29 cellular contexts compared by ENCODE assay signal in the genomic region with DNA sequence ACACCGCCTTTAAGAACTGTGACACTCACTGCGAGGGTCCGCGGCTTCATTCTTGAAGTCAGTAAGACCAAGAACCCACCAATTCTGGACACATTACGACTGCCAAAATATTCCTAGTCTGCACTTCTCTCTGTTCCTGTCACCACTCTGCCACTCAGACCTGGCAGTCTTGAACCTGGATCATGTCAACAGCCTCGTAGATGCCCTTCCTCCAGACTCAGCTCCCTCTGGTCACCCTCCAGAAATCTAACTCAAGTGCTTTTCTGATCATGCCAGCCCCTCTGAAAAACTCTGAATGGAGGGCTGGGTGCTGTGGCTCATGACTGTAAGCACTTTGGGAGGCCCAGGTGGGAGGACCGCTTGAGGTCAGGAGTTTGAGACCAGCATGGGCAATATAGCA. TPM values are rescaled to one million over a fixed set of nuclear protein-coding genes. Genes with fewer than 3 reads are reported as not detected.
DNase-seq lines count a peak whose midpoint lies in the region; ATAC-seq, FAIRE-seq and TF ChIP-seq lines count a peak whose summit lies in the region.
"Had no signal": no experiment of that assay in that cellular context is flagged by ENCODE, and none has a peak within 500 bp of the region (broad histone marks: within the 10 kb centered on the region; RNA-seq: fewer than 3 reads in every experiment).

No MANE protein-coding gene starts in this region.

- no peaks in the 10 kb centered on the region for H3K36me3 ChIP-seq in naive thymus-derived CD4-positive, alpha-beta T cell (ENCODE audit: control insufficient read depth in 2 of 3, insufficient read depth in 3 of 3, low read length in 3 of 3)
- H3K36me3 ChIP-seq in left lung: no peaks in the 10 kb centered on the region
- H3K36me3 ChIP-seq: breast epithelium, lower lobe of right lung, ovary, tibial nerve had no signal

- no peaks in the 10 kb centered on the region for H3K9me3 Mint-ChIP-seq in activated CD4-positive, alpha-beta memory T cell treated with anti-CD3 and anti-CD28 coated beads for 36 hours
- peaks cover 2% of the 10 kb centered on the region for H3K9me3 Mint-ChIP-seq in activated CD4-positive, alpha-beta memory T cell treated with anti-CD3 and anti-CD28 coated beads, Interleukin-2, amount 10 ng/mL, durations not matched to agents 7 days and 5 days
- no peaks in the 10 kb centered on the region for H3K9me3 Mint-ChIP-seq in CD4-positive, alpha-beta T cell
- peaks cover 4% of the 10 kb centered on the region for H3K9me3 Mint-ChIP-seq in activated CD8-positive, alpha-beta T cell treated with anti-CD3 and anti-CD28 coated beads for 36 hours
- H3K9me3 Mint-ChIP-seq in naive thymus-derived CD4-positive, alpha-beta T cell: no peaks in the 10 kb centered on the region

- H3K27me3 ChIP-seq in CD4-positive, alpha-beta T cell (ENCODE audit: control insufficient read depth, insufficient read depth, low read length): no peaks in the 10 kb centered on the region
- no peaks in the 10 kb centered on the region for H3K27me3 ChIP-seq in naive thymus-derived CD4-positive, alpha-beta T cell (ENCODE audit: control insufficient read depth in 2 of 2, insufficient read depth in 2 of 2, low read length in 2 of 2)
- H3K27me3 ChIP-seq in left lung: no peaks in the 10 kb centered on the region
- H3K27me3 ChIP-seq: breast epithelium, ovary, tibial nerve had no signal

- no peak for TF ChIP-seq CTCF in CD4-positive, alpha-beta T cell (IDR thresholded peaks at IDR 0.05)
- no peak for TF ChIP-seq CTCF in activated CD8-positive, alpha-beta T cell treated with anti-CD3 and anti-CD28 coated beads for 36 hours (IDR thresholded peaks at IDR 0.05)
- TF ChIP-seq CTCF in left lung (IDR thresholded peaks at IDR 0.05): no peak

- H3K27ac ChIP-seq in CD4-positive, alpha-beta T cell (ENCODE audit: low read depth, low read length): no peak overlapping the region
- H3K27ac ChIP-seq in naive thymus-derived CD4-positive, alpha-beta T cell (ENCODE audit: low read depth, low read length): peak overlapping the region; percentile 31
- no peak overlapping the region for H3K27ac ChIP-seq in left lung
- H3K27ac ChIP-seq: breast epithelium, lower lobe of right lung, ovary, skin epidermis, tibial nerve had no signal

- H3K4me3 ChIP-seq in naive thymus-derived CD4-positive, alpha-beta T cell (ENCODE audit: low read length): no peak overlapping the region
- H3K4me3 ChIP-seq in left lung: no peak overlapping the region
- H3K4me3 ChIP-seq: breast epithelium, GM12878, lower lobe of right lung, ovary, skin epidermis, tibial nerve had no signal

- peaks cover 15% of the 10 kb centered on the region for H3K4me1 Mint-ChIP-seq in activated CD4-positive, alpha-beta memory T cell treated with anti-CD3 and anti-CD28 coated beads for 36 hours (ENCODE audit: low read depth)
- peaks cover 15% of the 10 kb centered on the region for H3K4me1 Mint-ChIP-seq in activated CD4-positive, alpha-beta memory T cell treated with anti-CD3 and anti-CD28 coated beads, Interleukin-2, amount 10 ng/mL, durations not matched to agents 7 days and 5 days
- H3K4me1 Mint-ChIP-seq in CD4-positive, alpha-beta T cell (ENCODE audit: low read depth): peaks cover 5% of the 10 kb centered on the region
- H3K4me1 Mint-ChIP-seq in activated CD8-positive, alpha-beta T cell treated with anti-CD3 and anti-CD28 coated beads for 36 hours (ENCODE audit: low read depth): peaks cover 16% of the 10 kb centered on the region
- H3K4me1 Mint-ChIP-seq in naive thymus-derived CD4-positive, alpha-beta T cell: peaks cover 0 to 21% (median 0%) of the 10 kb centered on the region in 7 donors
- H3K4me1 Mint-ChIP-seq: nephron progenitor cell had no signal

- POLR2A ChIA-PET in activated CD4-positive, alpha-beta memory T cell treated with anti-CD3 and anti-CD28 coated beads for 36 hours (lab: Charles Lee): no interaction called here
- POLR2A ChIA-PET in activated CD4-positive, alpha-beta memory T cell treated with anti-CD3 and anti-CD28 coated beads, Interleukin-2, amount 10 ng/mL, durations not matched to agents 7 days and 5 days (lab: Charles Lee): interaction anchor here (1.2 kb wide), 2 partner anchors 19 to 26 kb away, joined by 3 read pairs; no protein-coding TSS in a partner anchor
- POLR2A ChIA-PET in CD4-positive, alpha-beta T cell (lab: Charles Lee): interaction anchor here (2.3 to 5.1 kb wide), 2 partner anchors 18 to 21 kb away, joined by 12 to 14 read pairs; partner anchors contain the start of gene AAK1
- POLR2A ChIA-PET in activated CD8-positive, alpha-beta T cell treated with anti-CD3 and anti-CD28 coated beads for 36 hours (lab: Charles Lee): interaction anchor here (1.9 kb wide), 1 partner anchor 14 kb away, joined by 6 read pairs; no protein-coding TSS in a partner anchor
- POLR2A ChIA-PET in naive thymus-derived CD4-positive, alpha-beta T cell (lab: Charles Lee): interaction anchor here (1.1 to 1.5 kb wide), 5 partner anchors 8 to 22 kb away, joined by 3 to 6 read pairs (median 4); no protein-coding TSS in a partner anchor

- H3K4me3 Mint-ChIP-seq in activated CD4-positive, alpha-beta memory T cell treated with anti-CD3 and anti-CD28 coated beads for 36 hours: no peak overlapping the region
- H3K4me3 Mint-ChIP-seq in activated CD4-positive, alpha-beta memory T cell treated with anti-CD3 and anti-CD28 coated beads, Interleukin-2, amount 10 ng/mL, durations not matched to agents 7 days and 5 days: no peak overlapping the region
- H3K4me3 Mint-ChIP-seq in CD4-positive, alpha-beta T cell: peak overlapping the region; percentile 9
- H3K4me3 Mint-ChIP-seq in activated CD8-positive, alpha-beta T cell treated with anti-CD3 and anti-CD28 coated beads for 36 hours: peak overlapping the region; percentile 55
- H3K4me3 Mint-ChIP-seq in naive thymus-derived CD4-positive, alpha-beta T cell: peak overlapping the region in 9 of 10 donors; percentile 51 to 84 (median 69)
- H3K4me3 Mint-ChIP-seq: nephron progenitor cell had no signal

- CTCF ChIA-PET in activated CD4-positive, alpha-beta memory T cell treated with anti-CD3 and anti-CD28 coated beads for 36 hours (lab: Charles Lee): no interaction called here
- CTCF ChIA-PET in activated CD4-positive, alpha-beta memory T cell treated with anti-CD3 and anti-CD28 coated beads, Interleukin-2, amount 10 ng/mL, durations not matched to agents 7 days and 5 days (lab: Charles Lee): interaction anchor here (2.0 kb wide), 1 partner anchor 58 kb away, joined by 8 read pairs; no protein-coding TSS in a partner anchor
- CTCF ChIA-PET in CD4-positive, alpha-beta T cell (lab: Charles Lee): interaction anchor here (1.3 kb wide), 1 partner anchor 101 kb away, joined by 3 read pairs; no protein-coding TSS in a partner anchor
- CTCF ChIA-PET in activated CD8-positive, alpha-beta T cell treated with anti-CD3 and anti-CD28 coated beads for 36 hours (lab: Charles Lee): interaction anchor here (1.1 to 7.4 kb wide), 4 partner anchors 16 to 58 kb away, joined by 3 to 40 read pairs (median 14); no protein-coding TSS in a partner anchor
- CTCF ChIA-PET in naive thymus-derived CD4-positive, alpha-beta T cell (lab: Charles Lee): interaction anchor here (0.8 kb wide), 1 partner anchor 20 kb away, joined by 3 read pairs; the partner anchor contains the start of gene AAK1

- FAIRE-seq in H54 (lab: Jason Lieb, UNC): no peak
- FAIRE-seq: colon, D721Med, GM12878, keratinocyte, TTC549 had no signal

- no peak for TF ChIP-seq POLR2A in H54 (IDR thresholded peaks at IDR 0.05; ENCODE audit: low read depth, low read length)

- intact Hi-C loops in activated CD4-positive, alpha-beta memory T cell treated with anti-CD3 and anti-CD28 coated beads for 36 hours (cut with micrococcal nuclease): loop anchor here (10.0 kb wide), 1 partner anchor 272 kb away; the partner anchor contains the start of gene SNRNP27
- intact Hi-C loops in CD4-positive, alpha-beta T cell (cut with DNase I, micrococcal nuclease): loop anchor here in 1 of 2 experiments (2.0 kb wide), 1 partner anchor 18 kb away; no protein-coding TSS in a partner anchor
- intact Hi-C loops in activated CD8-positive, alpha-beta T cell treated with anti-CD3 and anti-CD28 coated beads for 36 hours (cut with micrococcal nuclease): no loop called here
- intact Hi-C loops in naive thymus-derived CD4-positive, alpha-beta T cell (cut with micrococcal nuclease): no loop called here
- intact Hi-C loops in left lung (cut with DNase I): no loop called here

- H3K27me3 Mint-ChIP-seq in activated CD4-positive, alpha-beta memory T cell treated with anti-CD3 and anti-CD28 coated beads for 36 hours: no peaks in the 10 kb centered on the region
- no peaks in the 10 kb centered on the region for H3K27me3 Mint-ChIP-seq in activated CD4-positive, alpha-beta memory T cell treated with anti-CD3 and anti-CD28 coated beads, Interleukin-2, amount 10 ng/mL, durations not matched to agents 7 days and 5 days
- no peaks in the 10 kb centered on the region for H3K27me3 Mint-ChIP-seq in CD4-positive, alpha-beta T cell
- H3K27me3 Mint-ChIP-seq in activated CD8-positive, alpha-beta T cell treated with anti-CD3 and anti-CD28 coated beads for 36 hours: no peaks in the 10 kb centered on the region
- no peaks in the 10 kb centered on the region for H3K27me3 Mint-ChIP-seq in naive thymus-derived CD4-positive, alpha-beta T cell

- no peaks in the 10 kb centered on the region for H3K9me3 ChIP-seq in CD4-positive, alpha-beta T cell (ENCODE audit: control insufficient read depth, low read length)
- no peaks in the 10 kb centered on the region for H3K9me3 ChIP-seq in naive thymus-derived CD4-positive, alpha-beta T cell (ENCODE audit: control insufficient read depth in 2 of 3, low read length in 3 of 3)
- H3K9me3 ChIP-seq in left lung: no peaks in the 10 kb centered on the region
- H3K9me3 ChIP-seq: breast epithelium, lower lobe of right lung, ovary, tibial nerve had no signal

- DNase-seq in activated CD4-positive, alpha-beta memory T cell treated with anti-CD3 and anti-CD28 coated beads for 36 hours: no peak
- no peak for DNase-seq in activated CD4-positive, alpha-beta memory T cell treated with anti-CD3 and anti-CD28 coated beads, Interleukin-2, amount 10 ng/mL, durations not matched to agents 7 days and 5 days
- no peak for DNase-seq in CD4-positive, alpha-beta T cell
- no peak for DNase-seq in activated CD8-positive, alpha-beta T cell treated with anti-CD3 and anti-CD28 coated beads for 36 hours
- no peak for DNase-seq in naive thymus-derived CD4-positive, alpha-beta T cell
- DNase-seq in HCEC 1CT (no peak), H54 (ENCODE audit: insufficient read length, low spot score) (no peak), left lung (no peak)
- DNase-seq: activated CD8-positive, alpha-beta memory T cell treated with anti-CD3 and anti-CD28 coated beads, Interleukin-2, amount 50 U/mL, for 4 hours; amygdala; effector CD4-positive, alpha-beta T cell; glutamatergic neuron; lower lobe of right lung; NCI-H1105 treated with DMSO at 0.1 percent for 48 hours; NCI-H1930; NCI-H526; nephron progenitor cell; ovary; Right ventricle myocardium superior had no signal

- H3K4me1 ChIP-seq in naive thymus-derived CD4-positive, alpha-beta T cell (ENCODE audit: control insufficient read depth in 2 of 2, insufficient read depth in 2 of 2, low read length in 2 of 2): peaks cover 60 to 77% of the 10 kb centered on the region in 2 donors
- H3K4me1 ChIP-seq in left lung: peaks cover 8 to 65% of the 10 kb centered on the region in 2 donors
- H3K4me1 ChIP-seq: breast epithelium had no signal

- H3K27ac Mint-ChIP-seq in activated CD4-positive, alpha-beta memory T cell treated with anti-CD3 and anti-CD28 coated beads for 36 hours: peak overlapping the region; percentile 31
- H3K27ac Mint-ChIP-seq in activated CD4-positive, alpha-beta memory T cell treated with anti-CD3 and anti-CD28 coated beads, Interleukin-2, amount 10 ng/mL, durations not matched to agents 7 days and 5 days: no peak overlapping the region
- peak overlapping the region; percentile 69 for H3K27ac Mint-ChIP-seq in CD4-positive, alpha-beta T cell
- H3K27ac Mint-ChIP-seq in activated CD8-positive, alpha-beta T cell treated with anti-CD3 and anti-CD28 coated beads for 36 hours: peak overlapping the region; percentile 84
- peak overlapping the region in 7 of 9 donors; percentile 37 to 90 (median 80) for H3K27ac Mint-ChIP-seq in naive thymus-derived CD4-positive, alpha-beta T cell
- H3K27ac Mint-ChIP-seq: nephron progenitor cell had no signal

- H3K36me3 Mint-ChIP-seq in activated CD4-positive, alpha-beta memory T cell treated with anti-CD3 and anti-CD28 coated beads for 36 hours: peaks cover 4% of the 10 kb centered on the region
- peaks cover 19% of the 10 kb centered on the region for H3K36me3 Mint-ChIP-seq in activated CD4-positive, alpha-beta memory T cell treated with anti-CD3 and anti-CD28 coated beads, Interleukin-2, amount 10 ng/mL, durations not matched to agents 7 days and 5 days (ENCODE audit: low read depth)
- H3K36me3 Mint-ChIP-seq in CD4-positive, alpha-beta T cell (ENCODE audit: low read depth): peaks cover 7% of the 10 kb centered on the region
- H3K36me3 Mint-ChIP-seq in activated CD8-positive, alpha-beta T cell treated with anti-CD3 and anti-CD28 coated beads for 36 hours (ENCODE audit: low read depth): peaks cover 13% of the 10 kb centered on the region
- H3K36me3 Mint-ChIP-seq in naive thymus-derived CD4-positive, alpha-beta T cell: peaks cover 0 to 15% (median 7%) of the 10 kb centered on the region in 5 donors

- no peak for ATAC-seq in CD4-positive, alpha-beta T cell (ENCODE audit: poor library complexity)
- no peak for ATAC-seq in activated CD8-positive, alpha-beta T cell treated with anti-CD3 and anti-CD28 coated beads for 36 hours
- ATAC-seq in naive thymus-derived CD4-positive, alpha-beta T cell: no peak
- no peak for ATAC-seq in left lung
- ATAC-seq: activated CD4-positive, CD25-positive, alpha-beta regulatory T cell treated with anti-CD3 and anti-CD28 coated beads, Interleukin-2, amount 50 U/mL, for 24 hours; GM12878; HCT116; lower lobe of right lung had no signal

RNA-seq across cellular contexts. Expression of gene AAK1, which starts 20.3 kb away (rescaled TPM):
- total RNA-seq in activated CD4-positive, alpha-beta memory T cell treated with anti-CD3 and anti-CD28 coated beads for 36 hours: 10 to 100 TPM; 95.2 to 99.3 TPM
- 100 to 1,000 TPM; 115 to 121 TPM for total RNA-seq in activated CD4-positive, alpha-beta memory T cell treated with anti-CD3 and anti-CD28 coated beads, Interleukin-2, amount 10 ng/mL, durations not matched to agents 7 days and 5 days
- total RNA-seq in CD4-positive, alpha-beta T cell: 100 to 1,000 TPM; 201 to 208 TPM
- total RNA-seq in activated CD8-positive, alpha-beta T cell treated with anti-CD3 and anti-CD28 coated beads for 36 hours: 100 to 1,000 TPM; 114 to 115 TPM
- total RNA-seq in naive thymus-derived CD4-positive, alpha-beta T cell: 100 to 1,000 TPM; 114 to 253 (median 218) TPM
- polyA plus RNA-seq in naive thymus-derived CD4-positive, alpha-beta T cell: 10 to 100 TPM; 71.5 to 84.6 TPM
- total RNA-seq in left lung: 10 to 100 TPM; 56.5 to 70.7 TPM

Comparison
In these comparisons a context has a peak if more than half of its experiments do, and no peak if none do; other contexts are left out.
1. H3K4me3 Mint-ChIP-seq: peak in CD4-positive, alpha-beta T cell (single experiment), activated CD8-positive, alpha-beta T cell treated with anti-CD3 and anti-CD28 coated beads for 36 hours (single experiment) and naive thymus-derived CD4-positive, alpha-beta T cell (9 of 10); none in activated CD4-positive, alpha-beta memory T cell treated with anti-CD3 and anti-CD28 coated beads for 36 hours (single experiment) and activated CD4-positive, alpha-beta memory T cell treated with anti-CD3 and anti-CD28 coated beads, Interleukin-2, amount 10 ng/mL, durations not matched to agents 7 days and 5 days (single experiment).